11 cellular contexts compared by ENCODE assay signal in the genomic region with DNA sequence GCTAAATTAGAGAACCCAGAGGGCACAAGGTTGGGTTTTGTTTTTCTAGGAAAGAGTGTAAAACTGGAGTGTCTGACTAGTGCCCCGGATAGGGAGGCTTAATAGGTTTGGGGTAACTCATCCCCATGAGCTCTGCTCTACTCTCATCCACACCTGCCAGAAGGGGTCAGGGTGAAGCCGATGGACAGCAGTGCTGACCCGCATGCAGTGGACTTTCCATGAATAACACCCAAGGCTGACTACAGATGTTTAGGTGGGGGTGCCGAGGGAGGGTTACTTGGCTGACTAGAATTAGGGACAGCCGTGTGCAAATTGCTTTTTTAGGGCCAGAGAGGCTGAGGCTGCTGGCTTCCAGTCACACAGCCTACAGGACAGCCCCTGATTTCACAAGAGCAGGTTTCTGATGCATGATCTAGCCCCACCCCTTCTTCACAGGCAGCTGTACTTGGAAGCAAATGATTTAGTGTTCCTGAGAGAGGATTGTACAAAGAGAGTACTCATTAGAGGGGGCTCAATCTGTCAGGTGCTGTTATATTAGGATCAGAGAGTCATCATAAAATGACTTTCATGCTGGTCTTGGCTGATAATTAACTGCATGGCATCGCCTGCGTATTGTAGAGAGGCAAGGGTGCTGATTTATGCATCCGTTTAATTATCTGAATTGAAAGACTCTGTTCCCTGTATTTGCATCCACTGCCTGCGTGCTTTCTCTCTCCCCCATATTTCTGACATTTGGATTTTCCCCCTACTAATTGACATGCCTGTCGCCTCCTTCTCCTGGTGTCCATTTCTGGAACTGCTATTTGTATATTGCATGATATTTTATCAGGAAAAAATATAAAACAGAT. TPM values are rescaled to one million over a fixed set of nuclear protein-coding genes. Genes with fewer than 3 reads are reported as not detected.
DNase-seq lines count a peak whose midpoint lies in the region; ATAC-seq and TF ChIP-seq lines count a peak whose summit lies in the region.
"Had no signal": no experiment of that assay in that cellular context is flagged by ENCODE, and none has a peak within 500 bp of the region (broad histone marks: within the 10 kb centered on the region; RNA-seq: fewer than 3 reads in every experiment).

No MANE protein-coding gene starts in this region.

- H3K36me3 ChIP-seq in Panc1 (ENCODE audit: control insufficient read depth, insufficient read depth, low read length), result no peaks in the 10 kb centered on the region

- intact Hi-C loops in Panc1 (cut with micrococcal nuclease; ENCODE audit: unreplicated experiment), result no loop called here

- no peaks in the 10 kb centered on the region for H3K4me1 ChIP-seq in Panc1 (ENCODE audit: control insufficient read depth, insufficient read depth, low read length)

- H3K9me3 ChIP-seq in Panc1 (ENCODE audit: control insufficient read depth, insufficient read depth, low read depth, low read length), result no peaks in the 10 kb centered on the region

- BruUV-seq in Panc1 (replicated peaks; lab: Mats Ljungman, UMichigan), result no TSS peak

- POLR2A ChIA-PET in HEK293T (lab: Yijun Ruan, JAX) (interaction anchor here (0.7 kb wide), 1 partner anchor 816 kb away, joined by 3 read pairs; no protein-coding TSS in a partner anchor), Panc1 (lab: Charles Lee) (no interaction called here)

- H3K4me3 ChIP-seq in Panc1 (ENCODE audit: low read depth in 2 of 2, low read length in 2 of 2) (no peak overlapping the region), retinal pigment epithelial cell (ENCODE audit: low read length) (no peak overlapping the region)

- TF ChIP-seq CTCF in Panc1 (IDR thresholded peaks at IDR 0.05) (peak; percentile 56), retinal pigment epithelial cell (conservative IDR thresholded peaks at IDR 0.05; ENCODE audit: low read depth, low read length) (peak; percentile 63)

- ATAC-seq in Panc1 (no peak), GM18520 (IDR thresholded peaks at IDR 0.05; ENCODE audit: unreplicated experiment) (no peak)

- CTCF ChIA-PET in HEK293T (lab: Yijun Ruan, JAX), result interaction anchor here (0.5 to 1.1 kb wide), 2 partner anchors 27 to 1207 kb away, joined by 3 read pairs; no protein-coding TSS in a partner anchor
- CTCF ChIA-PET in Panc1 (lab: Charles Lee), result no interaction called here

- in situ Hi-C loops in Panc1 (cut with HindIII; ENCODE audit: low pct_unique_long_range_greater_than_20kb, low sequenced_read_pairs), result no loop called here

- no peak overlapping the region for H3K27ac ChIP-seq in Panc1 (ENCODE audit: low read length)

- H3K27me3 ChIP-seq in Panc1 (ENCODE audit: control insufficient read depth, insufficient read depth, low read length), result no peaks in the 10 kb centered on the region

- DNase-seq in HEK293T (ENCODE audit: extremely low spot score), result no peak
- no peak for DNase-seq in Panc1 (ENCODE audit: low read depth, low spot score)
- peak; percentile 66 for DNase-seq in fibroblast of peridontal ligament (ENCODE audit: extremely low read depth)
- DNase-seq in retinal pigment epithelial cell (ENCODE audit: low read depth), result no peak
- no peak for DNase-seq in cerebellar nuclear complex (lab: John Stamatoyannopoulos, UW)
- DNase-seq in NCI-H510A (lab: John Stamatoyannopoulos, UW), result no peak
- DNase-seq in epidermal melanocyte (ENCODE audit: insufficient read length, low spot score), result no peak
- DNase-seq: activated CD4-positive, alpha-beta T cell treated with anti-CD3 and anti-CD28 coated beads, Interleukin-2, amount 50 U/mL, for 1 hour; NCI-H1930; stimulated activated CD8-positive, alpha-beta memory T cell treated with anti-CD3 and anti-CD28 coated beads, Interleukin-4, amount 100 ng/mL, for 48 hours had no signal

TF ChIP-seq in HEK293T, 16 proteins besides CTCF, POLR2A, EP300 and RAD21:
- TF ChIP-seq, protein P1, sequence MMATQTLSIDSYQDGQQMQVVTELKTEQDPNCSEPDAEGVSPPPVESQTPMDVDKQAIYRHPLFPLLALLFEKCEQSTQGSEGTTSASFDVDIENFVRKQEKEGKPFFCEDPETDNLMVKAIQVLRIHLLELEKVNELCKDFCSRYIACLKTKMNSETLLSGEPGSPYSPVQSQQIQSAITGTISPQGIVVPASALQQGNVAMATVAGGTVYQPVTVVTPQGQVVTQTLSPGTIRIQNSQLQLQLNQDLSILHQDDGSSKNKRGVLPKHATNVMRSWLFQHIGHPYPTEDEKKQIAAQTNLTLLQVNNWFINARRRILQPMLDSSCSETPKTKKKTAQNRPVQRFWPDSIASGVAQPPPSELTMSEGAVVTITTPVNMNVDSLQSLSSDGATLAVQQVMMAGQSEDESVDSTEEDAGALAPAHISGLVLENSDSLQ (IDR thresholded peaks at IDR 0.05), result peak; percentile 59
- TF ChIP-seq ZNF384 (IDR thresholded peaks at IDR 0.05), result no peak

RNA-seq across cellular contexts. Expression of a gene that starts 9.5 kb away (rescaled TPM):
- total RNA-seq in Panc1 (2021; ENCODE audit: unreplicated experiment), result 0.28 TPM
- polyA plus RNA-seq in Panc1 (2012; ENCODE audit: insufficient read length), result 0.48 TPM
